20 cellular contexts compared by ENCODE assay signal in genomic region chr6:158229823-158230222, GRCh38.
DNase-seq lines count a peak whose midpoint lies in the region; ATAC-seq, FAIRE-seq and TF ChIP-seq lines count a peak whose summit lies in the region.
"Had no signal": no experiment of that assay in that cellular context is flagged by ENCODE, and none has a peak within 500 bp of the region (broad histone marks: within the 10 kb centered on the region; RNA-seq: fewer than 3 reads in every experiment).

No MANE protein-coding gene starts in this region.

- peaks cover 22 to 28% (median 26%) of the 10 kb centered on the region in 4 donors for H3K4me1 Mint-ChIP-seq in CD4-positive, CD25-positive, alpha-beta regulatory T cell
- H3K4me1 Mint-ChIP-seq in brain (peaks cover 29% of the 10 kb centered on the region), nephron progenitor cell (peaks cover 25% of the 10 kb centered on the region)

- peak overlapping the region in 1 of 3 donors; percentile 52 for H3K27ac Mint-ChIP-seq in CD4-positive, CD25-positive, alpha-beta regulatory T cell
- peak overlapping the region in 2 of 5 experiments; percentile 27 to 41 for H3K27ac Mint-ChIP-seq in brain
- H3K27ac Mint-ChIP-seq in nephron progenitor cell = no peak overlapping the region
- H3K27ac Mint-ChIP-seq: HFFc6 had no signal

- no peak for TF ChIP-seq CTCF in brain (conservative IDR thresholded peaks at IDR 0.05)
- TF ChIP-seq CTCF in nephron progenitor cell (IDR thresholded peaks at IDR 0.05) = no peak

- no peaks in the 10 kb centered on the region for H3K36me3 Mint-ChIP-seq in CD4-positive, CD25-positive, alpha-beta regulatory T cell
- peaks cover 5% of the 10 kb centered on the region for H3K36me3 Mint-ChIP-seq in brain
- peaks cover 5% of the 10 kb centered on the region for H3K36me3 Mint-ChIP-seq in nephron progenitor cell (ENCODE audit: low read depth)

- FAIRE-seq in RCC 7860 (lab: Jason Lieb, UNC) = no peak
- FAIRE-seq: D721Med, G401.6, GM12891, HTR-8/SVneo had no signal

- H3K4me3 Mint-ChIP-seq in CD4-positive, CD25-positive, alpha-beta regulatory T cell = peak overlapping the region; percentile 15 to 93 (median 58)
- H3K4me3 Mint-ChIP-seq in brain (peak overlapping the region in 3 of 5 experiments; percentile 35 to 72 (median 52)), nephron progenitor cell (peak overlapping the region; percentile 30)
- H3K4me3 Mint-ChIP-seq: CD14-positive monocyte, HFFc6 had no signal

- H3K9me3 ChIP-seq in CD4-positive, CD25-positive, alpha-beta regulatory T cell (ENCODE audit: control insufficient read depth in 2 of 2, low read length in 2 of 2) = no peaks in the 10 kb centered on the region
- H3K9me3 ChIP-seq in MG63 = no peaks in the 10 kb centered on the region
- H3K9me3 ChIP-seq: BLaER1, Caco-2 had no signal

- ATAC-seq in CD4-positive, CD25-positive, alpha-beta regulatory T cell (ENCODE audit: low read depth in 2 of 2) = no peak
- ATAC-seq in HG02610 (IDR thresholded peaks at IDR 0.05; ENCODE audit: unreplicated experiment) = no peak

- DNase-seq in CD4-positive, CD25-positive, alpha-beta regulatory T cell = no peak
- DNase-seq in NCI-H526 (lab: John Stamatoyannopoulos, UW) (peak; percentile 59 to 76), nephron progenitor cell (no peak), NCI-H345 treated with DMSO at 0.1 percent for 48 hours (lab: John Stamatoyannopoulos, UW; ENCODE audit: unreplicated experiment) (no peak), MG63 (no peak), RCC 7860 (ENCODE audit: low spot score) (no peak)
- DNase-seq: 8988T, Caco-2, GM23248, HCEC 1CT, HFFc6, IMR-90 had no signal

- H3K27me3 Mint-ChIP-seq in CD4-positive, CD25-positive, alpha-beta regulatory T cell = peaks cover 5% of the 10 kb centered on the region
- peaks cover 5% of the 10 kb centered on the region for H3K27me3 Mint-ChIP-seq in brain
- no peaks in the 10 kb centered on the region for H3K27me3 Mint-ChIP-seq in nephron progenitor cell (ENCODE audit: low read depth, poor library complexity)

- H3K27me3 ChIP-seq in CD4-positive, CD25-positive, alpha-beta regulatory T cell (ENCODE audit: control insufficient read depth, insufficient read depth, low read length) = no peaks in the 10 kb centered on the region
- H3K27me3 ChIP-seq in MG63 = no peaks in the 10 kb centered on the region
- H3K27me3 ChIP-seq: BLaER1 had no signal

- no peak overlapping the region for H3K27ac ChIP-seq in CD4-positive, CD25-positive, alpha-beta regulatory T cell (ENCODE audit: insufficient read depth, low read length, poor library complexity, severe bottlenecking)
- H3K27ac ChIP-seq: BLaER1, GM23248 had no signal

- H3K4me3 ChIP-seq in CD4-positive, CD25-positive, alpha-beta regulatory T cell (ENCODE audit: low read depth, low read length) = no peak overlapping the region
- H3K4me3 ChIP-seq in MG63 = no peak overlapping the region
- H3K4me3 ChIP-seq: BLaER1, GM23248 had no signal

- peaks cover 18% of the 10 kb centered on the region for H3K4me1 ChIP-seq in CD4-positive, CD25-positive, alpha-beta regulatory T cell (ENCODE audit: control insufficient read depth, insufficient read depth, low read length, poor library complexity, severe bottlenecking)

- H3K36me3 ChIP-seq in CD4-positive, CD25-positive, alpha-beta regulatory T cell (ENCODE audit: control insufficient read depth, insufficient read depth, low read length) = no peaks in the 10 kb centered on the region
- H3K36me3 ChIP-seq in MG63 = no peaks in the 10 kb centered on the region
- H3K36me3 ChIP-seq: BLaER1 had no signal

- no peaks in the 10 kb centered on the region for H3K9me3 Mint-ChIP-seq in CD4-positive, CD25-positive, alpha-beta regulatory T cell
- H3K9me3 Mint-ChIP-seq in brain = no peaks in the 10 kb centered on the region
- H3K9me3 Mint-ChIP-seq in nephron progenitor cell = no peaks in the 10 kb centered on the region
- H3K9me3 Mint-ChIP-seq: HFFc6 had no signal

Comparison
In these comparisons a context has a peak if more than half of its experiments do, and no peak if none do; other contexts are left out.
1. DNase-seq: peak in NCI-H526 (2 of 2); none in CD4-positive, CD25-positive, alpha-beta regulatory T cell (0 of 3), nephron progenitor cell (single experiment), NCI-H345 treated with DMSO at 0.1 percent for 48 hours (single experiment), MG63 (single experiment) and RCC 7860 (single experiment).
2. Peak in every context shown above with its lines, with median percentiles within 50 percentile points of each other: H3K4me3 Mint-ChIP-seq.